29 cellular contexts compared by ENCODE assay signal in genomic region chr1:4131734-4132133, GRCh38.
"Had no signal": no experiment of that assay in that cellular context is flagged by ENCODE, and none has a peak within 500 bp of the region (broad histone marks: within the 10 kb centered on the region; RNA-seq: fewer than 3 reads in every experiment).

No MANE protein-coding gene starts in this region.

- H3K27ac Mint-ChIP-seq: dendritic cell treated with granulocyte-macrophage colony-stimulating factor and Interleukin-4, amounts not matched to agents 40 ng/mL and 50 ng/mL, for 4 days; effector memory CD8-positive, alpha-beta T cell; endodermal cell had no signal

- H3K4me3 ChIP-seq: colonic mucosa, coronary artery, dorsolateral prefrontal cortex, esophagus muscularis mucosa, esophagus squamous epithelium, gastrocnemius medialis, gastroesophageal sphincter, heart left ventricle, heart right ventricle had no signal

- ATAC-seq: effector memory CD8-positive, alpha-beta T cell; esophagus mucosa; foreskin keratinocyte; gastrocnemius medialis; gastroesophageal sphincter; heart left ventricle; heart right ventricle had no signal

- H3K27me3 ChIP-seq: colonic mucosa, foreskin keratinocyte had no signal

- H3K4me1 Mint-ChIP-seq: endodermal cell had no signal

- H3K27ac ChIP-seq: colonic mucosa, coronary artery, dorsolateral prefrontal cortex, epithelial cell of prostate, esophagus muscularis mucosa, esophagus squamous epithelium, foreskin keratinocyte, gastrocnemius medialis, gastroesophageal sphincter, heart left ventricle, heart right ventricle had no signal

- H3K4me3 Mint-ChIP-seq: dendritic cell treated with granulocyte-macrophage colony-stimulating factor and Interleukin-4, amounts not matched to agents 40 ng/mL and 50 ng/mL, for 4 days; effector memory CD8-positive, alpha-beta T cell; endodermal cell had no signal

- FAIRE-seq: colon, endometrium, endothelial cell of umbilical vein, frontal cortex had no signal

- H3K36me3 ChIP-seq: colonic mucosa, esophagus muscularis mucosa, esophagus squamous epithelium, gastrocnemius medialis, gastroesophageal sphincter, heart left ventricle, heart right ventricle had no signal

- H3K4me1 ChIP-seq: colonic mucosa, esophagus muscularis mucosa, esophagus squamous epithelium, foreskin keratinocyte, gastrocnemius medialis, gastroesophageal sphincter, heart left ventricle, heart right ventricle had no signal

- H3K9me3 ChIP-seq: colonic mucosa, esophagus squamous epithelium, gastrocnemius medialis, gastroesophageal sphincter, heart left ventricle had no signal

- DNase-seq: colonic mucosa; cortex of kidney; dermis blood vessel endothelial cell; effector CD4-positive, alpha-beta T cell; effector CD8-positive, alpha-beta T cell; effector memory CD4-positive, alpha-beta T cell; effector memory CD8-positive, alpha-beta T cell; endodermal cell; erythroblast; esophagus squamous epithelium; foreskin fibroblast; foreskin keratinocyte; foreskin melanocyte; gastrocnemius medialis; glutamatergic neuron; head of caudate nucleus; heart left ventricle; heart right ventricle had no signal
